In genomic region chr1:226951286-226952120, GRCh38 we compare ENCODE assay signal across 31 cellular contexts. TPM values are rescaled to one million over a fixed set of nuclear protein-coding genes. Genes with fewer than 3 reads are reported as not detected.
A peak's percentile ranks its signal among the peaks of the same experiment; 100 is the strongest.
DNase-seq lines count a peak whose midpoint lies in the region; ATAC-seq, FAIRE-seq and TF ChIP-seq lines count a peak whose summit lies in the region.
"Had no signal": no experiment of that assay in that cellular context is flagged by ENCODE, and none has a peak within 500 bp of the region (broad histone marks: within the 10 kb centered on the region; RNA-seq: fewer than 3 reads in every experiment).

No MANE protein-coding gene starts in this region.

- TF ChIP-seq CTCF in MCF 10A (IDR thresholded peaks at IDR 0.05; ENCODE audit: unreplicated experiment) (no peak), breast epithelium (IDR thresholded peaks at IDR 0.05) (no peak), PC-3 (conservative IDR thresholded peaks at IDR 0.05; ENCODE audit: low read depth, low read length) (no peak), HepG2 (CRISPR knock-in tag; IDR thresholded peaks at IDR 0.05) (no peak), dorsolateral prefrontal cortex (IDR thresholded peaks at IDR 0.05 in 54 of 56, conservative IDR thresholded peaks at IDR 0.05 in 2 of 56; ENCODE audit: low read depth in 1 of 56, partially characterized antibody in 56 of 56) (no peak)

- no peaks in the 10 kb centered on the region for H3K36me3 ChIP-seq in breast epithelium
- H3K36me3 ChIP-seq in PC-3 (ENCODE audit: low read depth, low read length): no peaks in the 10 kb centered on the region
- H3K36me3 ChIP-seq in HepG2 (replicated peaks in 1 of 2; ENCODE audit: control insufficient read depth in 1 of 2, insufficient read depth in 2 of 2, low read length in 2 of 2): peaks cover 3 to 31% of the 10 kb centered on the region in 2 experiments; a peak in 4 of 5 replicates
- peaks cover 0 to 4% (median 0%) of the 10 kb centered on the region in 5 donors for H3K36me3 ChIP-seq in subcutaneous abdominal adipose tissue (ENCODE audit: control insufficient read depth in 5 of 5, insufficient read depth in 5 of 5, low read length in 5 of 5)
- H3K36me3 ChIP-seq: sigmoid colon had no signal

- H3K27me3 ChIP-seq in breast epithelium (no peaks in the 10 kb centered on the region), PC-3 (ENCODE audit: low read length) (no peaks in the 10 kb centered on the region), HepG2 (ENCODE audit: control insufficient read depth in 1 of 2, insufficient read depth in 2 of 2, low read length in 2 of 2) (no peaks in the 10 kb centered on the region), subcutaneous abdominal adipose tissue (ENCODE audit: control insufficient read depth in 5 of 5, insufficient read depth in 4 of 5, low read length in 5 of 5) (no peaks in the 10 kb centered on the region), dorsolateral prefrontal cortex (no peaks in the 10 kb centered on the region)
- H3K27me3 ChIP-seq: BE2C, sigmoid colon had no signal

- in situ Hi-C loops in HepG2 (cut with HindIII; ENCODE audit: extremely low pct_ligation_motif_present, low pct_unique_long_range_greater_than_20kb): no loop called here

- 84% methylated on average over 10 of the region's 12 CpGs for WGBS in HepG2 (ENCODE audit: low lambda C conversion rate)

- H3K9ac ChIP-seq in PC-3 (ENCODE audit: low read length): no peak overlapping the region
- no peak overlapping the region for H3K9ac ChIP-seq in HepG2 (ENCODE audit: insufficient read depth, low read depth, low read length)
- no peak overlapping the region for H3K9ac ChIP-seq in subcutaneous abdominal adipose tissue (ENCODE audit: low read length in 5 of 5)
- H3K9ac ChIP-seq: parathyroid adenoma had no signal

- DNase-seq in MCF 10A (ENCODE audit: unreplicated experiment) (no peak), breast epithelium (ENCODE audit: low spot score in 2 of 2) (no peak), PC-3 (peak; percentile 39), HepG2 (ENCODE audit: low spot score) (no peak), NCI-H2107 (lab: John Stamatoyannopoulos, UW) (no peak), dorsolateral prefrontal cortex (no peak)
- DNase-seq in activated naive CD4-positive, alpha-beta T cell treated with anti-CD3 and anti-CD28 coated beads for 36 hours: no peak
- DNase-seq: activated CD4-positive, alpha-beta T cell treated with anti-CD3 and anti-CD28 coated beads for 48 hours; activated naive CD8-positive, alpha-beta T cell treated with anti-CD3 and anti-CD28 coated beads, Interleukin-2, amount 10 ng/mL, durations not matched to agents 7 days and 5 days; BE2C; Caco-2; cerebellar nuclear complex; DMS79 treated with DMSO at 0.1 percent for 48 hours; effector CD4-positive, alpha-beta T cell; erythroblast; KBM-7; left cardiac atrium; natural killer cell; NCI-H146; NCI-H524 treated with DMSO at 0.1 percent for 48 hours; NK-92 treated with Interleukin-12 subunit alpha and Interleukin-12 subunit beta, amount 100 ng/mL, for 24 hours; sigmoid colon; stimulated activated CD4-positive, alpha-beta T cell treated with anti-CD3 and anti-CD28 coated beads, Interleukin-15, amount 100 ng/mL, for 24 hours; T-helper 2 cell had no signal

- no peaks in the 10 kb centered on the region for H3F3A ChIP-seq in PC-3 (ENCODE audit: low read length, unreplicated experiment)

- H2AFZ ChIP-seq in PC-3 (ENCODE audit: low read length) (no peak overlapping the region), HepG2 (ENCODE audit: low read length) (no peak overlapping the region)
- H2AFZ ChIP-seq: parathyroid adenoma had no signal

- TF ChIP-seq POLR2A in breast epithelium (IDR thresholded peaks at IDR 0.05) (no peak), HepG2 (IDR thresholded peaks at IDR 0.05; ENCODE audit: insufficient read depth in 1 of 2, low read depth in 2 of 2, low read length in 2 of 2) (no peak)

- no peaks in the 10 kb centered on the region for H3K9me2 ChIP-seq in PC-3 (replicated peaks; ENCODE audit: low read length)

- H4K20me1 ChIP-seq in PC-3 (ENCODE audit: low read length) (0 out of 2 replicates have a peak, but pooled peaks cover 9% of the 10 kb centered on the region), HepG2 (ENCODE audit: insufficient read depth, low read length) (peaks cover 50% of the 10 kb centered on the region)

- H3K4me3 Mint-ChIP-seq in MCF 10A (ENCODE audit: unreplicated experiment): no peak overlapping the region
- no peak overlapping the region for H3K4me3 Mint-ChIP-seq in activated naive CD4-positive, alpha-beta T cell treated with anti-CD3 and anti-CD28 coated beads for 36 hours
- H3K4me3 Mint-ChIP-seq: activated naive CD8-positive, alpha-beta T cell treated with anti-CD3 and anti-CD28 coated beads, Interleukin-2, amount 10 ng/mL, durations not matched to agents 7 days and 5 days; activated T-helper 1 cell treated with anti-CD3 and anti-CD28 coated beads, Interleukin-12 subunit alpha, Interleukin-12 subunit beta, Interleukin-2, Interleukin-4 antibody, amounts not matched to agents 30 ng/mL and 10 ng/mL and 1 ng/mL, durations not matched to agents 14 hours and 24 hours and 36 hours; mesothelial cell of epicardium; natural killer cell; type B pancreatic cell had no signal

- POLR2A ChIA-PET in MCF 10A (lab: Yijun Ruan, JAX): interaction anchor here (0.8 to 1.7 kb wide), 2 partner anchors 11 to 13 kb away, joined by 3 to 7 read pairs; partner anchors contain the start of gene COQ8A
- POLR2A ChIA-PET in PC-3 (lab: Charles Lee; ENCODE audit: unreplicated experiment): interaction anchor here (0.9 kb wide), 1 partner anchor 11 kb away, joined by 7 read pairs; the partner anchor contains the start of gene COQ8A
- POLR2A ChIA-PET in HepG2 (lab: Yijun Ruan, JAX): no interaction called here

- no peaks in the 10 kb centered on the region for H3K27me3 Mint-ChIP-seq in MCF 10A (ENCODE audit: insufficient read depth, unreplicated experiment)
- H3K27me3 Mint-ChIP-seq in activated naive CD4-positive, alpha-beta T cell treated with anti-CD3 and anti-CD28 coated beads for 36 hours (ENCODE audit: low read depth): no peaks in the 10 kb centered on the region
- H3K27me3 Mint-ChIP-seq: activated naive CD8-positive, alpha-beta T cell treated with anti-CD3 and anti-CD28 coated beads, Interleukin-2, amount 10 ng/mL, durations not matched to agents 7 days and 5 days; type B pancreatic cell had no signal

- TF ChIP-seq RAD21 in HepG2 (CRISPR knock-in tag; IDR thresholded peaks at IDR 0.05): no peak

- intact Hi-C loops in MCF 10A (cut with micrococcal nuclease) (no loop called here), breast epithelium (cut with DNase I; ENCODE audit: low total_unique reads) (no loop called here), PC-3 (cut with micrococcal nuclease) (no loop called here), HepG2 (cut with micrococcal nuclease; ENCODE audit: unreplicated experiment) (no loop called here), dorsolateral prefrontal cortex (cut with DNase I) (no loop called here)
- intact Hi-C loops in activated naive CD4-positive, alpha-beta T cell treated with anti-CD3 and anti-CD28 coated beads for 36 hours (cut with micrococcal nuclease): no loop called here

- peak overlapping the region; percentile 32 for H3K27ac Mint-ChIP-seq in MCF 10A (ENCODE audit: low read depth, unreplicated experiment)
- no peak overlapping the region for H3K27ac Mint-ChIP-seq in activated naive CD4-positive, alpha-beta T cell treated with anti-CD3 and anti-CD28 coated beads for 36 hours
- H3K27ac Mint-ChIP-seq: activated naive CD8-positive, alpha-beta T cell treated with anti-CD3 and anti-CD28 coated beads, Interleukin-2, amount 10 ng/mL, durations not matched to agents 7 days and 5 days; activated T-helper 1 cell treated with anti-CD3 and anti-CD28 coated beads, Interleukin-12 subunit alpha, Interleukin-12 subunit beta, Interleukin-2, Interleukin-4 antibody, amounts not matched to agents 30 ng/mL and 10 ng/mL and 1 ng/mL, durations not matched to agents 14 hours and 24 hours and 36 hours; mesothelial cell of epicardium; type B pancreatic cell had no signal

- H3K4me1 ChIP-seq in breast epithelium (no peaks in the 10 kb centered on the region), PC-3 (ENCODE audit: insufficient read depth, low read length) (no peaks in the 10 kb centered on the region; the same call in 1 of the 2 replicates), HepG2 (ENCODE audit: insufficient read depth, low read length) (peaks cover 33% of the 10 kb centered on the region), subcutaneous abdominal adipose tissue (ENCODE audit: control insufficient read depth in 5 of 5, insufficient read depth in 5 of 5, low read length in 5 of 5) (peaks cover 8 to 46% (median 31%) of the 10 kb centered on the region in 5 donors)
- H3K4me1 ChIP-seq: parathyroid adenoma had no signal

- H3K27ac ChIP-seq in breast epithelium: peak overlapping the region in 1 of 2 donors; percentile 13
- H3K27ac ChIP-seq in PC-3 (ENCODE audit: low read length): no peak overlapping the region
- H3K27ac ChIP-seq in HepG2 (ENCODE audit: extremely low read length, insufficient read depth, low read length): no peak overlapping the region
- H3K27ac ChIP-seq in subcutaneous abdominal adipose tissue (ENCODE audit: low read depth, low read length): peak overlapping the region; percentile 94
- no peak overlapping the region for H3K27ac ChIP-seq in dorsolateral prefrontal cortex
- H3K27ac ChIP-seq: parathyroid adenoma, sigmoid colon, SK-N-MC had no signal

- H3K79me2 ChIP-seq in PC-3 (ENCODE audit: low read length) (peaks cover 71% of the 10 kb centered on the region), HepG2 (ENCODE audit: insufficient read depth, low read length) (peaks cover 93% of the 10 kb centered on the region)

- H3K4me2 ChIP-seq in PC-3 (ENCODE audit: low read length): no peak overlapping the region
- no peak overlapping the region for H3K4me2 ChIP-seq in HepG2 (ENCODE audit: low read depth, low read length)

- H3K4me3 ChIP-seq in breast epithelium: no peak overlapping the region
- no peak overlapping the region for H3K4me3 ChIP-seq in PC-3 (ENCODE audit: low read length)
- no peak overlapping the region for H3K4me3 ChIP-seq in HepG2 (replicated peaks in 1 of 3; ENCODE audit: insufficient read depth in 1 of 3, low read depth in 2 of 3, low read length in 3 of 3)
- H3K4me3 ChIP-seq in subcutaneous abdominal adipose tissue (ENCODE audit: low read depth in 1 of 5, low read length in 5 of 5): no peak overlapping the region
- H3K4me3 ChIP-seq in dorsolateral prefrontal cortex: no peak overlapping the region
- H3K4me3 ChIP-seq: sigmoid colon, SK-N-MC had no signal

- peaks cover 12% of the 10 kb centered on the region for H3K36me3 Mint-ChIP-seq in MCF 10A (ENCODE audit: insufficient read depth, unreplicated experiment)
- peaks cover 2% of the 10 kb centered on the region for H3K36me3 Mint-ChIP-seq in activated naive CD4-positive, alpha-beta T cell treated with anti-CD3 and anti-CD28 coated beads for 36 hours (ENCODE audit: low read depth)
- H3K36me3 Mint-ChIP-seq: natural killer cell had no signal

- TF ChIP-seq EP300 in HepG2 (IDR thresholded peaks at IDR 0.05; ENCODE audit: low read depth in 2 of 2, low read length in 2 of 2) (no peak), HepG2 (CRISPR knock-in tag; IDR thresholded peaks at IDR 0.05; ENCODE audit: borderline replicate concordance) (no peak)

- no peak for FAIRE-seq in HepG2 (lab: Jason Lieb, UNC)
- FAIRE-seq: astrocyte had no signal

- peaks cover 13% of the 10 kb centered on the region for H3K9me3 Mint-ChIP-seq in MCF 10A (ENCODE audit: unreplicated experiment)
- no peaks in the 10 kb centered on the region for H3K9me3 Mint-ChIP-seq in activated naive CD4-positive, alpha-beta T cell treated with anti-CD3 and anti-CD28 coated beads for 36 hours

- ATAC-seq in PC-3 (no peak; the same call in 1 of the 2 replicates), HepG2 (peak; percentile 20; the same call in 1 of the 3 replicates)
- ATAC-seq: natural killer cell had no signal

- H3K4me1 Mint-ChIP-seq in MCF 10A (ENCODE audit: insufficient read depth, unreplicated experiment): peaks cover 11% of the 10 kb centered on the region
- peaks cover 6% of the 10 kb centered on the region for H3K4me1 Mint-ChIP-seq in activated naive CD4-positive, alpha-beta T cell treated with anti-CD3 and anti-CD28 coated beads for 36 hours (ENCODE audit: low read depth)
- H3K4me1 Mint-ChIP-seq: activated naive CD8-positive, alpha-beta T cell treated with anti-CD3 and anti-CD28 coated beads, Interleukin-2, amount 10 ng/mL, durations not matched to agents 7 days and 5 days; mesothelial cell of epicardium had no signal

- H3K9me3 ChIP-seq in breast epithelium (peaks cover 0 to 6% of the 10 kb centered on the region in 2 donors), PC-3 (ENCODE audit: low read length) (no peaks in the 10 kb centered on the region), HepG2 (ENCODE audit: low read length) (no peaks in the 10 kb centered on the region), subcutaneous abdominal adipose tissue (ENCODE audit: control insufficient read depth in 5 of 5, low read length in 5 of 5) (peaks cover 0 to 6% (median 4%) of the 10 kb centered on the region in 5 donors)
- H3K9me3 ChIP-seq: BE2C, Caco-2 had no signal

- BruUV-seq in MCF 10A (replicated peaks; lab: Mats Ljungman, UMichigan): no TSS peak
- BruUV-seq in PC-3 (replicated peaks; lab: Mats Ljungman, UMichigan): no TSS peak
- no TSS peak for BruUV-seq in HepG2 (replicated peaks; lab: Mats Ljungman, UMichigan)

- CTCF ChIA-PET in MCF 10A (lab: Yijun Ruan, JAX): interaction anchor here (0.6 to 1.3 kb wide), 3 partner anchors 23 to 814 kb away, joined by 3 read pairs; no protein-coding TSS in a partner anchor
- CTCF ChIA-PET in PC-3 (lab: Charles Lee): no interaction called here
- CTCF ChIA-PET in HepG2 (lab: Yijun Ruan, JAX; ENCODE audit: low intra/inter-chr PET ratio, low total read pairs): no interaction called here
- CTCF ChIA-PET in activated naive CD4-positive, alpha-beta T cell treated with anti-CD3 and anti-CD28 coated beads for 36 hours (lab: Charles Lee): no interaction called here

RNA-seq across cellular contexts. Expression of gene COQ8A, which starts 11.4 kb away (rescaled TPM):
- total RNA-seq in MCF 10A (2022) (22.1 and 26.4 TPM in 2 replicates), breast epithelium (100 to 1,000 TPM in 1 of 3 donors, 10 to 100 TPM in 2; 51.8 to 307 (median 60.6) TPM), PC-3 (2014; rRNA removed) (67.0 and 73.3 TPM in 2 replicates), HepG2 (2016; rRNA removed; fragmentation: Illumina TruSeq; extraction: Trizol) (63.3 and 88.7 TPM in 2 replicates), dorsolateral prefrontal cortex (10 to 100 TPM; 27.2 to 59.8 (median 44.7) TPM)
- total RNA-seq in HepG2 (2016; cell fraction: cytosol; rRNA removed; fragmentation: Illumina TruSeq; extraction: Trizol; ENCODE audit: low read depth): 25.9 and 28.8 TPM in 2 replicates
- total RNA-seq in HepG2 (2016; cell fraction: insoluble cytoplasmic fraction; rRNA removed; fragmentation: Illumina TruSeq; extraction: Trizol): 60.2 and 93.0 TPM in 2 replicates
- total RNA-seq in HepG2 (2016; cell fraction: membrane; rRNA removed; fragmentation: Illumina TruSeq; extraction: Trizol): 26.6 and 26.8 TPM in 2 replicates
- 66.7 and 69.0 TPM in 2 replicates for total RNA-seq in HepG2 (2016; cell fraction: nucleus; rRNA removed; fragmentation: Illumina TruSeq; extraction: Trizol)
- polyA plus RNA-seq in HepG2 (2011; rRNA removed): 60.4 and 72.2 TPM in 2 replicates
- 53.6 and 65.9 TPM in 2 replicates for polyA plus RNA-seq in HepG2 (2011; cell fraction: cytosol; rRNA removed)
- polyA plus RNA-seq in HepG2 (2011; cell fraction: nucleus; rRNA removed): 117 and 151 TPM in 2 replicates
- 69.4 and 75.0 TPM in 2 replicates for polyA plus RNA-seq in HepG2 (2012)
- 6.0 and 6.9 TPM in 2 replicates for polyA plus RNA-seq in HepG2 (2016; cell fraction: cytosol; fragmentation: Illumina TruSeq; extraction: Trizol; ENCODE audit: low read depth)
- polyA plus RNA-seq in HepG2 (2016; cell fraction: insoluble cytoplasmic fraction; fragmentation: Illumina TruSeq; extraction: Trizol; ENCODE audit: low read depth): 55.2 and 65.3 TPM in 2 replicates
- polyA plus RNA-seq in HepG2 (2016; cell fraction: membrane; fragmentation: Illumina TruSeq; extraction: Trizol; ENCODE audit: low read depth): 14.1 and 15.8 TPM in 2 replicates
- polyA plus RNA-seq in HepG2 (2016; cell fraction: nucleus; fragmentation: Illumina TruSeq; extraction: Trizol; ENCODE audit: insufficient read depth, low read depth): 146 and 150 TPM in 2 replicates
- 30.4 and 75.1 TPM in 2 replicates for polyA minus RNA-seq in HepG2 (2011; rRNA and poly(A)+ RNA removed; ENCODE audit: low replicate concordance)
- polyA minus RNA-seq in HepG2 (2011; cell fraction: cytosol; rRNA and poly(A)+ RNA removed): 31.1 and 31.3 TPM in 2 replicates
- 28.2 and 38.1 TPM in 2 replicates for polyA minus RNA-seq in HepG2 (2011; cell fraction: nucleus; rRNA and poly(A)+ RNA removed)
- 10 to 100 TPM; 24.8 to 26.5 TPM for total RNA-seq in activated naive CD4-positive, alpha-beta T cell treated with anti-CD3 and anti-CD28 coated beads for 36 hours
